Comparison of ENCODE assay signal across 8 cellular contexts in the genomic region with DNA sequence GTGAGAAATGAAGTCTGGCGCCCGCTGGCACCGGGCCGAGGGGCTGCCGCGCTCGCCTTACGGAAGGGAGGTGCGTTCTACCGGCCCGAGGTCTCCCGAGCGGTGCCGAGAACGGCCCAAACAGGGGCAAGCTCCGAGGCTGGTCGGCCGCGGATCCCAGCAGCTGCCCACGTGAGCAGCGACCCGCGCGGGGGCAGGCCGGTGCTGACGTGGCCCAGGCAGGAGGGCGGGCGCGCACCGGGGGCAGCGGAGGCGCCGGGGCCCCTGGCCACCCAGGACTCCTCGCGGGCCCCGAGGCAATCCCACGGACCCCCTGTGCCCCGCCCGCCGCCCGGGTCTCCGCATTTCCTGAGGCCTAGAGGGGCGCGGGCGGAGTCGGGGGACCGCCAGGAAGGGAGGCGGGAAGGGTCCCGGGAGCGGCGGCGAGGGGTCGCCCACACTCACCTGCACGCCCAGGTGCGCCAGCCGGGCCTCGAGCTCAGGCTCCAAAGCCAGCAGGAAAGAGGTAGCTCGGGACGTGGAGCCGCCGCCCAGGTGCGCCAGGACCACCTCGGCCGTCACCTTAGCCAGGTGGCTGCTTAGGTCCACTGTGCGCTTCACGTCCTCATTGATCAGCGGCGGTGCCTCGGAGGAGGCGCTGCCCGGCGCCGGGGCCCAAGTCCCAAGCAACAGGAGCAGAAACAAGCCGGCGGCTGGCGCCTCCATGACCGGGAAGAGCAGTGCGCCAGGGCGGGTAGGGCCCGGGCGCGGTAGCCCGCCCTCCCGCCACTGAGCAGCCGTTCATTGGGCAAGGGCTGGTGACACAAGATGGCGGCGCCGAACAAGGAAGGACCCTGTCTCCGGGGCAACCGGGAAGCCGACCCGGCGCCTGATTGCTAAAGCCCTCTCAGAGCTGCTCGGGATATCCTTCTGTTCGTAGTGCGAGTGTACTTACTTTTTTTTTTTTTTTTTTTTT.
DNase-seq lines count a peak whose midpoint lies in the region; ATAC-seq and TF ChIP-seq lines count a peak whose summit lies in the region.

A gene (minus strand): TSS at position 723 of the 955 bp plus-strand sequence. CDS start 18 bp downstream, at position 705.

- H3K27ac Mint-ChIP-seq in central memory CD8-positive, alpha-beta T cell (ENCODE audit: low read depth): peak within 1 kb of the TSS; percentile 93

- H3K9me3 Mint-ChIP-seq in central memory CD8-positive, alpha-beta T cell: no peaks in the 10 kb centered on the region

- H3K27me3 Mint-ChIP-seq in central memory CD8-positive, alpha-beta T cell: no peaks in the 10 kb centered on the region

- peaks cover 15% of the 10 kb centered on the region for H3K36me3 Mint-ChIP-seq in central memory CD8-positive, alpha-beta T cell (ENCODE audit: insufficient read depth)

- H3K4me3 Mint-ChIP-seq in central memory CD8-positive, alpha-beta T cell: peak within 1 kb of the TSS; percentile 83

- peak; percentile 83 for ATAC-seq in HG03378 (IDR thresholded peaks at IDR 0.05; ENCODE audit: unreplicated experiment)
- ATAC-seq in activated CD4-positive, CD25-positive, alpha-beta regulatory T cell treated with anti-CD3 and anti-CD28 coated beads, Interleukin-2, amount 50 U/mL, for 24 hours: peak; percentile 96 to 97
- peak; percentile 94 for ATAC-seq in central memory CD8-positive, alpha-beta T cell (replicated peaks; ENCODE audit: extremely low read depth, poor library complexity, severe bottlenecking)

- H3K4me1 Mint-ChIP-seq in central memory CD8-positive, alpha-beta T cell: peaks cover 24% of the 10 kb centered on the region

- DNase-seq in AML-193 (lab: John Stamatoyannopoulos, UW) (peak; percentile 97 to 98), NCI-H446 treated with DMSO at 0.1 percent for 48 hours (lab: John Stamatoyannopoulos, UW) (peak; percentile 94), iris pigment epithelial cell (ENCODE audit: low read depth) (peak; percentile 94)
- peak; percentile 92 to 96 for DNase-seq in central memory CD8-positive, alpha-beta T cell (ENCODE audit: low spot score in 2 of 2)
- peak; percentile 91 to 92 for DNase-seq in stimulated activated CD4-positive, alpha-beta T cell treated with anti-CD3 and anti-CD28 coated beads, Interleukin-12 subunit alpha, Interleukin-12 subunit beta, amount 100 ng/mL, for 24 hours (ENCODE audit: low read depth in 2 of 2)

- TF ChIP-seq POLR2A in GM19099 (IDR thresholded peaks at IDR 0.05; ENCODE audit: extremely low read depth, insufficient read length, low read depth): peak; percentile 87

Comparison
In these comparisons a context has a peak if more than half of its experiments do, and no peak if none do; other contexts are left out.
1. Peak in every context shown above with its lines: DNase-seq and ATAC-seq.